ENCODE assay signal across 21 cellular contexts in genomic region chr7:70637726-70638125, GRCh38.
DNase-seq lines count a peak whose midpoint lies in the region; ATAC-seq and TF ChIP-seq lines count a peak whose summit lies in the region.
"Had no signal": no experiment of that assay in that cellular context is flagged by ENCODE, and none has a peak within 500 bp of the region (broad histone marks: within the 10 kb centered on the region; RNA-seq: fewer than 3 reads in every experiment).

No MANE protein-coding gene starts in this region.

- DNase-seq in NCI-H1105 treated with DMSO at 0.1 percent for 48 hours (lab: John Stamatoyannopoulos, UW) (peak; percentile 22), NCI-H1105 (lab: John Stamatoyannopoulos, UW) (no peak), NCI-H69 (lab: John Stamatoyannopoulos, UW) (peak; percentile 60), endodermal cell (peak; percentile 52), nephron progenitor cell (no peak)
- no peak for DNase-seq in stimulated activated CD4-positive, alpha-beta T cell treated with anti-CD3 and anti-CD28 coated beads, Interleukin-2, amount 100 ng/mL, for 24 hours
- DNase-seq: ACHN; Caco-2; CD4-positive, alpha-beta T cell; DMS 273 treated with DMSO at 0.1 percent for 48 hours; NCI-H1092 treated with DMSO at 0.1 percent for 48 hours; NCI-H2081; SHP77 treated with DMSO at 0.1 percent for 48 hours; SK-N-SH had no signal

- H3K27me3 Mint-ChIP-seq in endodermal cell (ENCODE audit: insufficient read depth) (peaks cover 19% of the 10 kb centered on the region), nephron progenitor cell (ENCODE audit: low read depth, poor library complexity) (peaks cover 24% of the 10 kb centered on the region)
- H3K27me3 Mint-ChIP-seq: CD4-positive, alpha-beta T cell had no signal

- H3K4me3 Mint-ChIP-seq in endodermal cell (no peak overlapping the region), nephron progenitor cell (no peak overlapping the region)
- H3K4me3 Mint-ChIP-seq: CD4-positive, alpha-beta T cell had no signal

- ATAC-seq in GM18520 (IDR thresholded peaks at IDR 0.05; ENCODE audit: unreplicated experiment) = no peak
- ATAC-seq in GM21423 (IDR thresholded peaks at IDR 0.05; ENCODE audit: unreplicated experiment) = no peak
- ATAC-seq: HCT116 had no signal

- H3K4me1 ChIP-seq in endodermal cell (ENCODE audit: control insufficient read depth, insufficient read depth, low read length) = peaks cover 6% of the 10 kb centered on the region
- H3K4me1 ChIP-seq: BLaER1, Caco-2 had no signal

- H3K9ac ChIP-seq in endodermal cell (ENCODE audit: extremely low read depth, low read length, poor library complexity, severe bottlenecking) = no peak overlapping the region
- H3K9ac ChIP-seq: BLaER1, KMS-11, SK-N-SH had no signal

- peaks cover 6% of the 10 kb centered on the region for H3K9me3 ChIP-seq in endodermal cell (ENCODE audit: control insufficient read depth, low read length)
- H3K9me3 ChIP-seq: Caco-2, SK-N-SH had no signal

- H3K36me3 ChIP-seq in endodermal cell (ENCODE audit: control insufficient read depth, insufficient read depth, low read length) = peaks cover 6% of the 10 kb centered on the region

- H3K36me3 Mint-ChIP-seq in endodermal cell (ENCODE audit: low read depth) (peaks cover 12% of the 10 kb centered on the region), nephron progenitor cell (ENCODE audit: low read depth) (peaks cover 23% of the 10 kb centered on the region)

- H3K4me1 Mint-ChIP-seq in endodermal cell = peaks cover 41% of the 10 kb centered on the region
- peaks cover 52% of the 10 kb centered on the region for H3K4me1 Mint-ChIP-seq in nephron progenitor cell

- H3K27ac ChIP-seq in endodermal cell (ENCODE audit: low read depth, low read length) = no peak overlapping the region
- H3K27ac ChIP-seq: 22Rv1, BLaER1, KMS-11, RWPE1 had no signal

- H3K27me3 ChIP-seq in endodermal cell (ENCODE audit: control insufficient read depth, insufficient read depth, low read length, poor library complexity, severe bottlenecking) = no peaks in the 10 kb centered on the region
- H3K27me3 ChIP-seq: BLaER1 had no signal

- no peak overlapping the region for H3K4me3 ChIP-seq in endodermal cell (ENCODE audit: low read length)
- H3K4me3 ChIP-seq: BLaER1 had no signal

- no peak for TF ChIP-seq CTCF in endodermal cell (conservative IDR thresholded peaks at IDR 0.05)
- no peak for TF ChIP-seq CTCF in nephron progenitor cell (IDR thresholded peaks at IDR 0.05)

- H3K9me3 Mint-ChIP-seq in endodermal cell = peaks cover 9% of the 10 kb centered on the region
- peaks cover 11% of the 10 kb centered on the region for H3K9me3 Mint-ChIP-seq in nephron progenitor cell
- H3K9me3 Mint-ChIP-seq: CD4-positive, alpha-beta T cell had no signal

- 14 to 35% methylated on average over 1 of the region's 1 CpG for WGBS in endodermal cell (ENCODE audit: insufficient coverage in 1 of 2, insufficient read length in 1 of 2), 2 experiments

- no peak overlapping the region for H3K27ac Mint-ChIP-seq in endodermal cell
- H3K27ac Mint-ChIP-seq in nephron progenitor cell = peak overlapping the region; percentile 89
- H3K27ac Mint-ChIP-seq: CD4-positive, alpha-beta T cell had no signal

Comparison
In these comparisons a context has a peak if more than half of its experiments do, and no peak if none do; other contexts are left out.
1. DNase-seq: peak in NCI-H1105 treated with DMSO at 0.1 percent for 48 hours (single experiment), NCI-H69 (single experiment) and endodermal cell (single experiment); none in NCI-H1105 (single experiment), nephron progenitor cell (single experiment) and stimulated activated CD4-positive, alpha-beta T cell treated with anti-CD3 and anti-CD28 coated beads, Interleukin-2, amount 100 ng/mL, for 24 hours (0 of 2).